Comparison of ENCODE assay signal across 23 cellular contexts in genomic region chr4:38894340-38894982, GRCh38. TPM values are rescaled to one million over a fixed set of nuclear protein-coding genes. Genes with fewer than 3 reads are reported as not detected.
DNase-seq lines count a peak whose midpoint lies in the region; ATAC-seq and TF ChIP-seq lines count a peak whose summit lies in the region.
"Had no signal": no experiment of that assay in that cellular context is flagged by ENCODE, and none has a peak within 500 bp of the region (broad histone marks: within the 10 kb centered on the region; RNA-seq: fewer than 3 reads in every experiment).

No MANE protein-coding gene starts in this region.

- ATAC-seq in activated naive CD8-positive, alpha-beta T cell treated with anti-CD3 and anti-CD28 coated beads, Interleukin-2, amount 50 U/mL, for 24 hours: peak; percentile 57
- ATAC-seq in PC-3 (peak; percentile 49; the same call in 1 of the 2 replicates), left lung (no peak)

- TF ChIP-seq EP300 in transverse colon (IDR thresholded peaks at IDR 0.05; ENCODE audit: low read depth): no peak

- no peak overlapping the region for H3K27ac Mint-ChIP-seq in activated naive CD8-positive, alpha-beta T cell treated with anti-CD3 and anti-CD28 coated beads, Interleukin-2, amount 50 U/mL, for 24 hours
- no peak overlapping the region for H3K27ac Mint-ChIP-seq in activated naive CD8-positive, alpha-beta T cell treated with anti-CD3 and anti-CD28 coated beads for 36 hours
- H3K27ac Mint-ChIP-seq: activated CD4-positive, alpha-beta memory T cell treated with anti-CD3 and anti-CD28 coated beads, Interleukin-2, amount 10 ng/mL, durations not matched to agents 7 days and 5 days; activated naive CD8-positive, alpha-beta T cell treated with anti-CD3 and anti-CD28 coated beads, Interleukin-2, amount 10 ng/mL, durations not matched to agents 7 days and 5 days; activated T-cell treated with anti-CD3 and anti-CD28 coated beads, Interleukin-2, amount 50 U/mL, for 72 hours; CD4-positive, CD25-positive, alpha-beta regulatory T cell; dendritic cell treated with granulocyte-macrophage colony-stimulating factor and Interleukin-4, amounts not matched to agents 40 ng/mL and 50 ng/mL, for 4 days had no signal

- no peaks in the 10 kb centered on the region for H3K9me2 ChIP-seq in PC-3 (replicated peaks; ENCODE audit: low read length)

- WGBS in transverse colon (ENCODE audit: low coverage in 1 of 2), 2 donors: 91 to 100% methylated on average over 3 to 7 of the region's 7 CpGs

- no peaks in the 10 kb centered on the region for H3K27me3 ChIP-seq in PC-3 (ENCODE audit: low read length)
- no peaks in the 10 kb centered on the region for H3K27me3 ChIP-seq in stomach smooth muscle (ENCODE audit: control insufficient read depth in 1 of 2, insufficient read depth in 2 of 2, low read length in 2 of 2)
- H3K27me3 ChIP-seq in transverse colon: no peaks in the 10 kb centered on the region
- H3K27me3 ChIP-seq in left lung: no peaks in the 10 kb centered on the region
- H3K27me3 ChIP-seq: brain microvascular endothelial cell, right lobe of liver, upper lobe of right lung had no signal

- H3K4me2 ChIP-seq in PC-3 (ENCODE audit: low read length): no peak overlapping the region

- peaks cover 2% of the 10 kb centered on the region for H3K36me3 Mint-ChIP-seq in activated naive CD8-positive, alpha-beta T cell treated with anti-CD3 and anti-CD28 coated beads, Interleukin-2, amount 50 U/mL, for 24 hours (ENCODE audit: low read depth)
- peaks cover 3% of the 10 kb centered on the region for H3K36me3 Mint-ChIP-seq in activated naive CD8-positive, alpha-beta T cell treated with anti-CD3 and anti-CD28 coated beads for 36 hours
- H3K36me3 Mint-ChIP-seq: activated naive CD8-positive, alpha-beta T cell treated with anti-CD3 and anti-CD28 coated beads, Interleukin-2, amount 10 ng/mL, durations not matched to agents 7 days and 5 days; CD4-positive, CD25-positive, alpha-beta regulatory T cell had no signal

- H3K36me3 ChIP-seq in PC-3 (ENCODE audit: low read depth, low read length) (peaks cover 4% of the 10 kb centered on the region; the same call in 1 of the 2 replicates), stomach smooth muscle (ENCODE audit: control insufficient read depth in 2 of 2, insufficient read depth in 2 of 2, low read length in 2 of 2) (peaks cover 31 to 35% of the 10 kb centered on the region in 2 donors), transverse colon (peaks cover 0 to 5% (median 0%) of the 10 kb centered on the region in 4 donors), left lung (peaks cover 0 to 30% of the 10 kb centered on the region in 2 donors)

- POLR2A ChIA-PET in PC-3 (lab: Charles Lee; ENCODE audit: unreplicated experiment): no interaction called here

- H3K4me1 Mint-ChIP-seq in activated naive CD8-positive, alpha-beta T cell treated with anti-CD3 and anti-CD28 coated beads, Interleukin-2, amount 50 U/mL, for 24 hours: peaks cover 38% of the 10 kb centered on the region
- H3K4me1 Mint-ChIP-seq in activated naive CD8-positive, alpha-beta T cell treated with anti-CD3 and anti-CD28 coated beads for 36 hours: peaks cover 36% of the 10 kb centered on the region
- H3K4me1 Mint-ChIP-seq: activated naive CD8-positive, alpha-beta T cell treated with anti-CD3 and anti-CD28 coated beads, Interleukin-2, amount 10 ng/mL, durations not matched to agents 7 days and 5 days had no signal

- H3K9ac ChIP-seq in PC-3 (ENCODE audit: low read length): no peak overlapping the region
- no peak overlapping the region for H3K9ac ChIP-seq in stomach smooth muscle (ENCODE audit: low read length in 2 of 2)

- H3F3A ChIP-seq in PC-3 (ENCODE audit: low read length, unreplicated experiment): no peaks in the 10 kb centered on the region

- no peak overlapping the region for H3K4me3 Mint-ChIP-seq in activated naive CD8-positive, alpha-beta T cell treated with anti-CD3 and anti-CD28 coated beads, Interleukin-2, amount 50 U/mL, for 24 hours
- no peak overlapping the region for H3K4me3 Mint-ChIP-seq in activated naive CD8-positive, alpha-beta T cell treated with anti-CD3 and anti-CD28 coated beads for 36 hours
- H3K4me3 Mint-ChIP-seq: activated CD4-positive, alpha-beta memory T cell treated with anti-CD3 and anti-CD28 coated beads, Interleukin-2, amount 10 ng/mL, durations not matched to agents 7 days and 5 days; activated naive CD8-positive, alpha-beta T cell treated with anti-CD3 and anti-CD28 coated beads, Interleukin-2, amount 10 ng/mL, durations not matched to agents 7 days and 5 days; activated T-cell treated with anti-CD3 and anti-CD28 coated beads, Interleukin-2, amount 50 U/mL, for 72 hours; CD4-positive, CD25-positive, alpha-beta regulatory T cell; dendritic cell treated with granulocyte-macrophage colony-stimulating factor and Interleukin-4, amounts not matched to agents 40 ng/mL and 50 ng/mL, for 4 days had no signal

- H3K27ac ChIP-seq in PC-3 (ENCODE audit: low read length): no peak overlapping the region
- H3K27ac ChIP-seq in stomach smooth muscle (ENCODE audit: low read length): peak overlapping the region; percentile 4
- no peak overlapping the region for H3K27ac ChIP-seq in transverse colon
- no peak overlapping the region for H3K27ac ChIP-seq in left lung
- H3K27ac ChIP-seq: brain microvascular endothelial cell, epithelial cell of prostate, HL-60, lower lobe of right lung, right lobe of liver, upper lobe of right lung had no signal

- CTCF ChIA-PET in PC-3 (lab: Charles Lee): no interaction called here

- H3K9me3 ChIP-seq in PC-3 (ENCODE audit: low read length) (no peaks in the 10 kb centered on the region), stomach smooth muscle (ENCODE audit: control insufficient read depth in 2 of 2, low read length in 2 of 2) (no peaks in the 10 kb centered on the region), transverse colon (no peaks in the 10 kb centered on the region), left lung (no peaks in the 10 kb centered on the region)
- H3K9me3 ChIP-seq: lower lobe of right lung, right lobe of liver, upper lobe of right lung had no signal

- intact Hi-C loops in PC-3 (cut with micrococcal nuclease): loop anchor here (2.0 kb wide), 1 partner anchor 136 kb away; no protein-coding TSS in a partner anchor
- intact Hi-C loops in transverse colon (cut with DNase I; ENCODE audit: low total_unique reads): no loop called here
- intact Hi-C loops in left lung (cut with DNase I): no loop called here

- H3K79me2 ChIP-seq in PC-3 (ENCODE audit: low read length): no peaks in the 10 kb centered on the region

- BruUV-seq in PC-3 (replicated peaks; lab: Mats Ljungman, UMichigan): no TSS peak

- H3K27me3 Mint-ChIP-seq in activated naive CD8-positive, alpha-beta T cell treated with anti-CD3 and anti-CD28 coated beads, Interleukin-2, amount 50 U/mL, for 24 hours: peaks cover 10% of the 10 kb centered on the region
- H3K27me3 Mint-ChIP-seq in activated naive CD8-positive, alpha-beta T cell treated with anti-CD3 and anti-CD28 coated beads for 36 hours: peaks cover 12% of the 10 kb centered on the region
- H3K27me3 Mint-ChIP-seq: dendritic cell treated with granulocyte-macrophage colony-stimulating factor and Interleukin-4, amounts not matched to agents 40 ng/mL and 50 ng/mL, for 4 days had no signal

- no peaks in the 10 kb centered on the region for H4K20me1 ChIP-seq in PC-3 (ENCODE audit: low read length)

- H3K4me1 ChIP-seq in PC-3 (ENCODE audit: insufficient read depth, low read length) (peaks cover 13% of the 10 kb centered on the region), stomach smooth muscle (ENCODE audit: control insufficient read depth, insufficient read depth, low read length) (peaks cover 4% of the 10 kb centered on the region), transverse colon (peaks cover 12 to 42% (median 27%) of the 10 kb centered on the region in 4 donors), left lung (peaks cover 0 to 7% of the 10 kb centered on the region in 2 donors)
- H3K4me1 ChIP-seq: upper lobe of right lung had no signal

- peaks cover 3% of the 10 kb centered on the region for H3K9me3 Mint-ChIP-seq in activated naive CD8-positive, alpha-beta T cell treated with anti-CD3 and anti-CD28 coated beads, Interleukin-2, amount 50 U/mL, for 24 hours
- peaks cover 8% of the 10 kb centered on the region for H3K9me3 Mint-ChIP-seq in activated naive CD8-positive, alpha-beta T cell treated with anti-CD3 and anti-CD28 coated beads for 36 hours
- H3K9me3 Mint-ChIP-seq: activated CD4-positive, alpha-beta memory T cell treated with anti-CD3 and anti-CD28 coated beads, Interleukin-2, amount 10 ng/mL, durations not matched to agents 7 days and 5 days; activated naive CD8-positive, alpha-beta T cell treated with anti-CD3 and anti-CD28 coated beads, Interleukin-2, amount 10 ng/mL, durations not matched to agents 7 days and 5 days; activated T-cell treated with anti-CD3 and anti-CD28 coated beads, Interleukin-2, amount 50 U/mL, for 72 hours; CD4-positive, CD25-positive, alpha-beta regulatory T cell; dendritic cell treated with granulocyte-macrophage colony-stimulating factor and Interleukin-4, amounts not matched to agents 40 ng/mL and 50 ng/mL, for 4 days had no signal

- no peak for TF ChIP-seq POLR2A in transverse colon (IDR thresholded peaks at IDR 0.05)

- H3K4me3 ChIP-seq in PC-3 (ENCODE audit: low read length) (no peak overlapping the region), stomach smooth muscle (ENCODE audit: low read length in 2 of 2) (no peak overlapping the region), transverse colon (no peak overlapping the region), left lung (no peak overlapping the region)
- H3K4me3 ChIP-seq: lower lobe of right lung, right lobe of liver, upper lobe of right lung had no signal

- no peak for DNase-seq in activated naive CD8-positive, alpha-beta T cell treated with anti-CD3 and anti-CD28 coated beads, Interleukin-2, amount 50 U/mL, for 24 hours
- no peak for DNase-seq in activated naive CD8-positive, alpha-beta T cell treated with anti-CD3 and anti-CD28 coated beads for 36 hours
- DNase-seq in PC-3 (peak; percentile 39), fibroblast of peridontal ligament (ENCODE audit: extremely low read depth) (peak; percentile 29), transverse colon (no peak), GM13976 (ENCODE audit: low spot score) (no peak), left lung (no peak)
- DNase-seq: activated naive CD8-positive, alpha-beta T cell treated with anti-CD3 and anti-CD28 coated beads, Interleukin-2, amount 10 ng/mL, durations not matched to agents 7 days and 5 days; DMS79; glutamatergic neuron; lower lobe of right lung; NCI-H2171 treated with DMSO at 0.1 percent for 48 hours; right lobe of liver; stimulated activated naive CD4-positive, alpha-beta T cell; upper lobe of right lung had no signal

- peak; percentile 45 for TF ChIP-seq CTCF in PC-3 (conservative IDR thresholded peaks at IDR 0.05; ENCODE audit: low read depth, low read length)
- TF ChIP-seq CTCF in transverse colon (IDR thresholded peaks at IDR 0.05): no peak
- no peak for TF ChIP-seq CTCF in GM13976 (IDR thresholded peaks at IDR 0.05; ENCODE audit: borderline replicate concordance, control extremely low read depth, extremely low read depth, insufficient read depth, missing control alignments)
- no peak for TF ChIP-seq CTCF in left lung (IDR thresholded peaks at IDR 0.05)

- in situ Hi-C loops in transverse colon (cut with MboI; ENCODE audit: low pct_ligation_motif_present in 1 of 4, low pct_unique_long_range_greater_than_20kb in 1 of 4, low sequenced_read_pairs in 3 of 4) (loop anchor here in 1 of 4 donors (25.0 kb wide), 1 partner anchor 543 kb away; no protein-coding TSS in a partner anchor), GM13976 (cut with MboI; ENCODE audit: low sequenced_read_pairs, unreplicated experiment) (no loop called here)

- H2AFZ ChIP-seq in PC-3 (ENCODE audit: low read length): no peak overlapping the region

RNA-seq across cellular contexts. Expression of gene FAM114A1, which starts 26.9 kb away (rescaled TPM):
- under 1 TPM in 1 of 2 experiments, not detected in 1; 0.38 TPM for total RNA-seq in activated naive CD8-positive, alpha-beta T cell treated with anti-CD3 and anti-CD28 coated beads for 36 hours
- total RNA-seq in PC-3 (2014; rRNA removed) (21.5 and 25.0 TPM in 2 replicates), transverse colon (100 to 1,000 TPM in 3 of 4 donors, 10 to 100 TPM in 1; 52.4 to 121 (median 115) TPM), left lung (10 to 100 TPM; 68.5 to 81.1 TPM)
- total RNA-seq: CD4-positive, CD25-positive, alpha-beta regulatory T cell had no signal

RNA-seq across cellular contexts. Expression of gene TLR6, which starts 37.8 kb away (rescaled TPM):
- total RNA-seq in activated naive CD8-positive, alpha-beta T cell treated with anti-CD3 and anti-CD28 coated beads for 36 hours: 1 to 10 TPM; 2.9 to 4.4 TPM
- total RNA-seq in PC-3 (2014; rRNA removed): 0.92 and 1.2 TPM in 2 replicates
- 1 to 10 TPM; 1.6 to 5.9 (median 3.3) TPM for total RNA-seq in transverse colon
- 10 to 100 TPM in 1 of 2 donors, 1 to 10 TPM in 1; 6.6 to 18.1 TPM for total RNA-seq in left lung

Comparison
In these comparisons a context has a peak if more than half of its experiments do, and no peak if none do; other contexts are left out.
1. DNase-seq: peak in PC-3 (single experiment) and fibroblast of peridontal ligament (single experiment); none in activated naive CD8-positive, alpha-beta T cell treated with anti-CD3 and anti-CD28 coated beads, Interleukin-2, amount 50 U/mL, for 24 hours (single experiment), activated naive CD8-positive, alpha-beta T cell treated with anti-CD3 and anti-CD28 coated beads for 36 hours (single experiment), transverse colon (single experiment), GM13976 (single experiment) and left lung (0 of 2).
2. RNA of gene FAM114A1, which starts 26.9 kb away (total RNA-seq): 52.4 to 121 TPM in transverse colon, 68.5 to 81.1 TPM in left lung and 21.5 to 25.0 TPM in PC-3; 0.38 TPM in activated naive CD8-positive, alpha-beta T cell treated with anti-CD3 and anti-CD28 coated beads for 36 hours; every median in the first group is over 10 times any median in the second.